ENCODE assay signal across 2 cellular contexts in genomic region chr17:28911411-28912045, GRCh38.
TF ChIP-seq lines count a peak whose summit lies in the region.

No MANE protein-coding gene starts in this region.

TF ChIP-seq in K562, 482 proteins besides CTCF, POLR2A, EP300 and RAD21:
- TF ChIP-seq ARID2 (IDR thresholded peaks at IDR 0.05) (no peak), POLR2G (IDR thresholded peaks at IDR 0.05; ENCODE audit: low read depth, low read length) (peak; percentile 15; the same call in 1 of the 2 replicates), RBM39 (optimal IDR thresholded peaks at IDR 0.05; ENCODE audit: low read depth, low read length) (no peak), RBBP5 (IDR thresholded peaks at IDR 0.05; ENCODE audit: borderline replicate concordance, insufficient read depth, low read length, poor library complexity, severe bottlenecking) (peak; percentile 14), XRCC5 (IDR thresholded peaks at IDR 0.05; ENCODE audit: low read depth, low read length) (0 out of 2 replicates have a peak, but pooled peaks have one; percentile 9)

TF ChIP-seq in SK-N-SH treated with all-trans-retinoic acid at 6 μM for 48 hours, 23 proteins besides CTCF, POLR2A, EP300 and RAD21:
- TF ChIP-seq CSDC2 (CRISPR knock-in tag; IDR thresholded peaks at IDR 0.05): no peak
- TF ChIP-seq ESRRG (CRISPR knock-in tag; IDR thresholded peaks at IDR 0.05): no peak
TF ChIP-seq in SK-N-SH treated with all-trans-retinoic acid at 6 μM for 48 hours: peak in this region for 0.
